ENCODE assay signal across 31 cellular contexts in genomic region chr19:13226983-13227382, GRCh38.
"Had no signal": no experiment of that assay in that cellular context is flagged by ENCODE, and none has a peak within 500 bp of the region (broad histone marks: within the 10 kb centered on the region; RNA-seq: fewer than 3 reads in every experiment).

No MANE protein-coding gene starts in this region.

- H3K4me1 Mint-ChIP-seq: mesothelial cell of epicardium; natural killer cell; neural progenitor cell; stimulated activated effector memory CD8-positive, alpha-beta T cell treated with anti-CD3 and anti-CD28 coated beads, Interleukin-12 subunit alpha, Interleukin-12 subunit beta, amount 100 ng/mL, for 72 hours had no signal

- H3K27ac Mint-ChIP-seq: mesothelial cell of epicardium; natural killer cell; neural progenitor cell; stimulated activated effector memory CD8-positive, alpha-beta T cell treated with anti-CD3 and anti-CD28 coated beads, Interleukin-12 subunit alpha, Interleukin-12 subunit beta, amount 100 ng/mL, for 72 hours had no signal

- H2AFZ ChIP-seq: neural progenitor cell had no signal

- H3K4me3 ChIP-seq: left lung, lung, neural progenitor cell, pancreas, prostate gland, skin epidermis, stomach, testis, thyroid gland, transverse colon, upper lobe of left lung had no signal

- H3K27ac ChIP-seq: left lung, neural progenitor cell, neutrophil, pancreas, prostate gland, skin epidermis, stomach, testis, thyroid gland, transverse colon, upper lobe of left lung had no signal

- H3K4me3 Mint-ChIP-seq: mesothelial cell of epicardium; naive B cell; natural killer cell; nephron progenitor cell; neural progenitor cell; stimulated activated effector memory CD8-positive, alpha-beta T cell treated with anti-CD3 and anti-CD28 coated beads, Interleukin-12 subunit alpha, Interleukin-12 subunit beta, amount 100 ng/mL, for 72 hours had no signal

- H3K27me3 ChIP-seq: neural progenitor cell, pancreas, testis, thyroid gland, upper lobe of left lung had no signal

- H3K9me3 Mint-ChIP-seq: mesothelial cell of epicardium; natural killer cell; nephron progenitor cell; neural progenitor cell; stimulated activated effector memory CD8-positive, alpha-beta T cell treated with anti-CD3 and anti-CD28 coated beads, Interleukin-12 subunit alpha, Interleukin-12 subunit beta, amount 100 ng/mL, for 72 hours had no signal

- H3K36me3 Mint-ChIP-seq: mesothelial cell of epicardium; naive B cell; natural killer cell; neural progenitor cell; stimulated activated effector memory CD8-positive, alpha-beta T cell treated with anti-CD3 and anti-CD28 coated beads, Interleukin-12 subunit alpha, Interleukin-12 subunit beta, amount 100 ng/mL, for 72 hours had no signal

- DNase-seq: hippocampal formation; kidney glomerular epithelial cell; left colon; left lung; mesendoderm; naive B cell; natural killer cell; nephron progenitor cell; pancreas; posterior cingulate gyrus; retina; right cardiac atrium; stimulated activated CD4-positive, alpha-beta T cell treated with anti-CD3 and anti-CD28 coated beads, Interleukin-12 subunit alpha, Interleukin-12 subunit beta, amount 100 ng/mL, for 4 hours; stimulated activated CD4-positive, alpha-beta T cell treated with anti-CD3 and anti-CD28 coated beads, Interleukin-15, amount 100 ng/mL, for 24 hours; stimulated activated CD4-positive, alpha-beta T cell treated with anti-CD3 and anti-CD28 coated beads, Interleukin-2, amount 100 ng/mL, for 24 hours; stimulated activated CD4-positive, alpha-beta T cell treated with anti-CD3 and anti-CD28 coated beads, Interleukin-4, amount 100 ng/mL, for 24 hours; stimulated activated naive CD4-positive, alpha-beta T cell; stomach; testis; thyroid gland; transverse colon had no signal

- FAIRE-seq: keratinocyte, pancreas had no signal

- H3K4me2 ChIP-seq: neural progenitor cell had no signal

- H3K9ac ChIP-seq: neural progenitor cell had no signal

- H3K36me3 ChIP-seq: left lung, neural progenitor cell, neutrophil, pancreas, prostate gland, stomach, thyroid gland, transverse colon, upper lobe of left lung had no signal

- H3K9me3 ChIP-seq: left lung, neutrophil, pancreas, prostate gland, stomach, testis, thyroid gland, transverse colon, upper lobe of left lung had no signal

- ATAC-seq: left colon; left lung; natural killer cell; pancreas; right cardiac atrium; sciatic nerve; stimulated activated effector memory CD8-positive, alpha-beta T cell treated with anti-CD3 and anti-CD28 coated beads, Interleukin-12 subunit alpha, Interleukin-12 subunit beta, amount 100 ng/mL, for 72 hours had no signal

- H3K4me1 ChIP-seq: left lung, neural progenitor cell, pancreas, prostate gland, stomach, testis, thyroid gland, transverse colon had no signal
